19 cellular contexts compared by ENCODE assay signal in the genomic region with DNA sequence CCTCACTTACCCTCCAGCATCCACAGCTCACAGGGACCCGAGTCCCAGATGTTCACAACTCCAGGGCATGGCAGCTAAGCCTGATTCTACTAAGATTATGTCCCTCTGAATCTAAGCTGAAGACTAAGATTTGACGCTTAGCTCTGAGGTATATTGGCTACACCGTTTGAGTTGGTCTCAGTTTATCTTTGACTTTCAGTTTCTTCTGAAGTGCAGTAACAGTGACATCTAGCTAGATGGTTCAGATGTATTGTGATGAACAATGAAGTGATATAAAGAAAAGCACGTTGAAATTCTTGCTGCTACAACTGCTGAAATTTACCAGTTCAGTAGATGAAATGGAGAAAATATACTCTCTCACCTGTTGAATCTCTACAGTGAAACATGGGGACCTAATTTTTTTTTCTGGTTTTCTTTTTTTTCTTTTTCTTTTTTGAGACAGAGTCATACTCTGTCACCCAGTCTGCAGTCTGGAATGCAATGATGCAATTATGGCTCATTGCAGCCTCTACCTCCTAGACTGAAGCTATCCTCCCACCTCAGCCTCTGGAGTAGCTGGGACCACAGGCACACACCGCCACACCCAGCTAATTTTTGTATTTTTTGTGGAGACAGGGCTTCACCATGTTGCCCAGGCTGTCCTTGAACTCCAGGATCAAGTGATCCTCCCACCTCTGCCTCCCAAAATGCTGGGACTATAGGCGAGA.
"Had no signal": no experiment of that assay in that cellular context is flagged by ENCODE, and none has a peak within 500 bp of the region (broad histone marks: within the 10 kb centered on the region; RNA-seq: fewer than 3 reads in every experiment).

No MANE protein-coding gene starts in this region.

- H3K4me1 ChIP-seq: colonic mucosa had no signal

- H3K4me3 ChIP-seq: colonic mucosa, left ventricle myocardium inferior, thyroid gland had no signal

- H3K36me3 ChIP-seq: colonic mucosa, left ventricle myocardium inferior, thyroid gland had no signal

- H3K9me3 ChIP-seq: colonic mucosa, left ventricle myocardium inferior, thyroid gland had no signal

- H3K27ac ChIP-seq: colonic mucosa, left ventricle myocardium inferior, thyroid gland had no signal

- H3K27me3 Mint-ChIP-seq: activated CD4-positive, alpha-beta memory T cell treated with anti-CD3 and anti-CD28 coated beads, Interleukin-2, amount 10 ng/mL, durations not matched to agents 7 days and 5 days; activated CD8-positive, alpha-beta memory T cell treated with anti-CD3 and anti-CD28 coated beads, Interleukin-2, amount 10 ng/mL, durations not matched to agents 7 days and 5 days; activated naive CD8-positive, alpha-beta T cell; central memory CD8-positive, alpha-beta T cell had no signal

- H3K27ac Mint-ChIP-seq: activated CD4-positive, alpha-beta memory T cell treated with anti-CD3 and anti-CD28 coated beads, Interleukin-2, amount 10 ng/mL, durations not matched to agents 7 days and 5 days; activated CD8-positive, alpha-beta memory T cell treated with anti-CD3 and anti-CD28 coated beads, Interleukin-2, amount 10 ng/mL, durations not matched to agents 7 days and 5 days; activated naive CD8-positive, alpha-beta T cell; brain; endodermal cell; nephron progenitor cell had no signal

- H3K4me1 Mint-ChIP-seq: central memory CD8-positive, alpha-beta T cell had no signal

- DNase-seq: activated CD4-positive, alpha-beta memory T cell treated with anti-CD3 and anti-CD28 coated beads, Interleukin-2, amount 10 ng/mL, durations not matched to agents 7 days and 5 days; activated CD4-positive, alpha-beta T cell treated with anti-CD3 and anti-CD28 coated beads for 48 hours; activated CD4-positive, CD25-positive, alpha-beta regulatory T cell; activated CD8-positive, alpha-beta memory T cell treated with anti-CD3 and anti-CD28 coated beads, Interleukin-2, amount 10 ng/mL, durations not matched to agents 7 days and 5 days; amygdala; colonic mucosa; endodermal cell; erythroblast; head of caudate nucleus; left ventricle myocardium inferior; mammary epithelial cell; nephron progenitor cell; nucleus accumbens; stimulated activated CD8-positive, alpha-beta memory T cell treated with anti-CD3 and anti-CD28 coated beads, Interleukin-4, amount 100 ng/mL, for 48 hours; stimulated activated naive CD4-positive, alpha-beta T cell; thyroid gland had no signal

- H3K9me3 Mint-ChIP-seq: activated CD4-positive, alpha-beta memory T cell treated with anti-CD3 and anti-CD28 coated beads, Interleukin-2, amount 10 ng/mL, durations not matched to agents 7 days and 5 days; brain; central memory CD8-positive, alpha-beta T cell; nephron progenitor cell had no signal

- H3K4me3 Mint-ChIP-seq: activated CD4-positive, alpha-beta memory T cell treated with anti-CD3 and anti-CD28 coated beads, Interleukin-2, amount 10 ng/mL, durations not matched to agents 7 days and 5 days; activated CD8-positive, alpha-beta memory T cell treated with anti-CD3 and anti-CD28 coated beads, Interleukin-2, amount 10 ng/mL, durations not matched to agents 7 days and 5 days; activated naive CD8-positive, alpha-beta T cell; brain; central memory CD8-positive, alpha-beta T cell; endodermal cell; nephron progenitor cell had no signal

- H3K27me3 ChIP-seq: colonic mucosa, thyroid gland had no signal

- ATAC-seq: activated CD8-positive, alpha-beta memory T cell treated with anti-CD3 and anti-CD28 coated beads, Interleukin-2, amount 10 ng/mL, durations not matched to agents 7 days and 5 days had no signal
